13 cellular contexts compared by ENCODE assay signal in genomic region chr20:51221103-51221502, GRCh38.
"Had no signal": no experiment of that assay in that cellular context is flagged by ENCODE, and none has a peak within 500 bp of the region (broad histone marks: within the 10 kb centered on the region; RNA-seq: fewer than 3 reads in every experiment).

No MANE protein-coding gene starts in this region.

- H3K27me3 ChIP-seq: right lobe of liver had no signal

- ATAC-seq: psoas muscle; stimulated activated naive CD8-positive, alpha-beta T cell treated with anti-CD3 and anti-CD28 coated beads, Interleukin-15, Interleukin-2, amounts not matched to agents 100 U/mL and 50 U/mL, for 24 hours had no signal

- H3K27ac Mint-ChIP-seq: activated T-helper 1 cell treated with anti-CD3 and anti-CD28 coated beads, Interleukin-12 subunit alpha, Interleukin-12 subunit beta, Interleukin-2, Interleukin-4 antibody, amounts not matched to agents 30 ng/mL and 10 ng/mL and 1 ng/mL, durations not matched to agents 14 hours and 24 hours and 36 hours had no signal

- H3K4me3 ChIP-seq: coronary artery, psoas muscle, right lobe of liver had no signal

- H3K9me3 ChIP-seq: psoas muscle, right lobe of liver had no signal

- H3K36me3 ChIP-seq: right lobe of liver had no signal

- H3K4me3 Mint-ChIP-seq: activated T-helper 1 cell treated with anti-CD3 and anti-CD28 coated beads, Interleukin-12 subunit alpha, Interleukin-12 subunit beta, Interleukin-2, Interleukin-4 antibody, amounts not matched to agents 30 ng/mL and 10 ng/mL and 1 ng/mL, durations not matched to agents 14 hours and 24 hours and 36 hours; nephron had no signal

- H3K27ac ChIP-seq: coronary artery, foreskin keratinocyte, psoas muscle, right lobe of liver had no signal

- H3K4me1 ChIP-seq: foreskin keratinocyte, psoas muscle, right lobe of liver had no signal

- DNase-seq: activated naive CD4-positive, alpha-beta T cell treated with Interleukin-2 at 50 U/mL for 16 hours; central memory CD4-positive, alpha-beta T cell; foreskin keratinocyte; glutamatergic neuron; kidney glomerular epithelial cell; psoas muscle; right lobe of liver; stimulated activated CD4-positive, alpha-beta T cell treated with anti-CD3 and anti-CD28 coated beads, Interleukin-4, amount 100 ng/mL, for 4 hours; stimulated activated CD8-positive, alpha-beta memory T cell treated with anti-CD3 and anti-CD28 coated beads, Interleukin-4, amount 100 ng/mL, for 48 hours; stimulated activated naive CD8-positive, alpha-beta T cell treated with anti-CD3 and anti-CD28 coated beads, Interleukin-15, Interleukin-2, amounts not matched to agents 100 U/mL and 50 U/mL, for 24 hours had no signal
